1 cellular context compared by ENCODE assay signal in the genomic region with DNA sequence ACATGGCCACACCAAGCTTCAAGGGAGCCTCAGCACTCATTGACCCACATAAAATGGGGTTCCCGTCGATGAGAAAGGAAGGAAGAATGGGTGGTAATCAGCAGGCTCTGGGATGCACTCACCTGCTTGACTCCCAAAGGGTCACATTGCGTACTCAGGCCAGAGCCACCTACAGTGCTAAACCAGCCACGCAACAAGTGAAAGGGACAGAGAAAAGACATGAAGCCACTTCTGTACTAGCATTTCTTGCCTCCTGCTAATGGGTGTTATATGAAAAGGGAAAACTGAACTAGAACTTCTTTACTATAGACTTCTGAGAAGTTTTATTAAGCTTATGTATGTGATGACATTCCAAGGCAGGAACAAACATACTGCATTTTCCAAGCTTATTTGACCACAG.
TF ChIP-seq lines count a peak whose summit lies in the region.

No MANE protein-coding gene starts in this region.

TF ChIP-seq in liver, 16 proteins besides CTCF, POLR2A, EP300 and RAD21 (continued from another document):
- no peak for TF ChIP-seq EGR1 (IDR thresholded peaks at IDR 0.05; ENCODE audit: low read depth in 2 of 2)
- TF ChIP-seq, protein P1, sequence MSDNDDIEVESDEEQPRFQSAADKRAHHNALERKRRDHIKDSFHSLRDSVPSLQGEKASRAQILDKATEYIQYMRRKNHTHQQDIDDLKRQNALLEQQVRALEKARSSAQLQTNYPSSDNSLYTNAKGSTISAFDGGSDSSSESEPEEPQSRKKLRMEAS (IDR thresholded peaks at IDR 0.05): no peak
- TF ChIP-seq HNF4A (conservative IDR thresholded peaks at IDR 0.05): no peak
- no peak for TF ChIP-seq SP1 (IDR thresholded peaks at IDR 0.05)
- TF ChIP-seq, protein P2, sequence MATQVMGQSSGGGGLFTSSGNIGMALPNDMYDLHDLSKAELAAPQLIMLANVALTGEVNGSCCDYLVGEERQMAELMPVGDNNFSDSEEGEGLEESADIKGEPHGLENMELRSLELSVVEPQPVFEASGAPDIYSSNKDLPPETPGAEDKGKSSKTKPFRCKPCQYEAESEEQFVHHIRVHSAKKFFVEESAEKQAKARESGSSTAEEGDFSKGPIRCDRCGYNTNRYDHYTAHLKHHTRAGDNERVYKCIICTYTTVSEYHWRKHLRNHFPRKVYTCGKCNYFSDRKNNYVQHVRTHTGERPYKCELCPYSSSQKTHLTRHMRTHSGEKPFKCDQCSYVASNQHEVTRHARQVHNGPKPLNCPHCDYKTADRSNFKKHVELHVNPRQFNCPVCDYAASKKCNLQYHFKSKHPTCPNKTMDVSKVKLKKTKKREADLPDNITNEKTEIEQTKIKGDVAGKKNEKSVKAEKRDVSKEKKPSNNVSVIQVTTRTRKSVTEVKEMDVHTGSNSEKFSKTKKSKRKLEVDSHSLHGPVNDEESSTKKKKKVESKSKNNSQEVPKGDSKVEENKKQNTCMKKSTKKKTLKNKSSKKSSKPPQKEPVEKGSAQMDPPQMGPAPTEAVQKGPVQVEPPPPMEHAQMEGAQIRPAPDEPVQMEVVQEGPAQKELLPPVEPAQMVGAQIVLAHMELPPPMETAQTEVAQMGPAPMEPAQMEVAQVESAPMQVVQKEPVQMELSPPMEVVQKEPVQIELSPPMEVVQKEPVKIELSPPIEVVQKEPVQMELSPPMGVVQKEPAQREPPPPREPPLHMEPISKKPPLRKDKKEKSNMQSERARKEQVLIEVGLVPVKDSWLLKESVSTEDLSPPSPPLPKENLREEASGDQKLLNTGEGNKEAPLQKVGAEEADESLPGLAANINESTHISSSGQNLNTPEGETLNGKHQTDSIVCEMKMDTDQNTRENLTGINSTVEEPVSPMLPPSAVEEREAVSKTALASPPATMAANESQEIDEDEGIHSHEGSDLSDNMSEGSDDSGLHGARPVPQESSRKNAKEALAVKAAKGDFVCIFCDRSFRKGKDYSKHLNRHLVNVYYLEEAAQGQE (IDR thresholded peaks at IDR 0.05): no peak
- TF ChIP-seq FOXA2 (IDR thresholded peaks at IDR 0.05): no peak
- no peak for TF ChIP-seq JUND (IDR thresholded peaks at IDR 0.05)
- no peak for TF ChIP-seq NR2F2 (IDR thresholded peaks at IDR 0.05)
- no peak for TF ChIP-seq TAF1 (conservative IDR thresholded peaks at IDR 0.05)
TF ChIP-seq in liver: peak in this region for 0.
